Comparison of ENCODE assay signal across 1 cellular context in genomic region chr16:11235703-11235991, GRCh38.
TF ChIP-seq lines count a peak whose summit lies in the region.

No MANE protein-coding gene starts in this region.

TF ChIP-seq in HepG2, 621 proteins besides CTCF, POLR2A, EP300 and RAD21 (continued from another document and continues in another):
- TF ChIP-seq MAZ (IDR thresholded peaks at IDR 0.05; ENCODE audit: borderline replicate concordance, low read depth, low read length): no peak
- no peak for TF ChIP-seq MAZ (CRISPR knock-in tag; IDR thresholded peaks at IDR 0.05; ENCODE audit: low read depth)
- no peak for TF ChIP-seq ZNF296 (CRISPR knock-in tag; conservative IDR thresholded peaks at IDR 0.05)
- peak; percentile 40; the same call in 1 of the 2 replicates for TF ChIP-seq FOSL2 (CRISPR knock-in tag; IDR thresholded peaks at IDR 0.05)
- TF ChIP-seq EEA1 (CRISPR knock-in tag; IDR thresholded peaks at IDR 0.05; ENCODE audit: borderline replicate concordance): no peak
- TF ChIP-seq SOX5 (CRISPR knock-in tag; IDR thresholded peaks at IDR 0.05; ENCODE audit: borderline replicate concordance): peak; percentile 43; the same call in 1 of the 2 replicates
- TF ChIP-seq MTA3 (CRISPR knock-in tag; IDR thresholded peaks at IDR 0.05): no peak
- no peak for TF ChIP-seq SOX6 (IDR thresholded peaks at IDR 0.05)
- peak; percentile 34; the same call in 1 of the 2 replicates for TF ChIP-seq SOX6 (CRISPR knock-in tag; IDR thresholded peaks at IDR 0.05)
- no peak for TF ChIP-seq ARNT (IDR thresholded peaks at IDR 0.05)
- no peak for TF ChIP-seq SP4 (CRISPR knock-in tag; IDR thresholded peaks at IDR 0.05)
- TF ChIP-seq RARG (CRISPR knock-in tag; IDR thresholded peaks at IDR 0.05; ENCODE audit: low read depth): no peak
- TF ChIP-seq SMAD9 (CRISPR knock-in tag; IDR thresholded peaks at IDR 0.05): no peak
- TF ChIP-seq SMYD3 (CRISPR knock-in tag; IDR thresholded peaks at IDR 0.05): no peak
- TF ChIP-seq THAP8 (CRISPR knock-in tag; IDR thresholded peaks at IDR 0.05; ENCODE audit: borderline replicate concordance): no peak
- 0 out of 2 replicates have a peak, but pooled peaks have one; percentile 54 for TF ChIP-seq TGIF2 (CRISPR knock-in tag; IDR thresholded peaks at IDR 0.05)
- 0 out of 2 replicates have a peak, but pooled peaks have one; percentile 33 for TF ChIP-seq ZNF614 (CRISPR knock-in tag; IDR thresholded peaks at IDR 0.05; ENCODE audit: borderline replicate concordance)
- peak; percentile 84; the same call in 1 of the 2 replicates for TF ChIP-seq TFAP4 (IDR thresholded peaks at IDR 0.05; ENCODE audit: borderline replicate concordance, low read depth)
- TF ChIP-seq LRRFIP1 (CRISPR knock-in tag; conservative IDR thresholded peaks at IDR 0.05): no peak
- 0 out of 2 replicates have a peak, but pooled peaks have one; percentile 7 for TF ChIP-seq ZBTB33 (CRISPR knock-in tag; IDR thresholded peaks at IDR 0.05)
- TF ChIP-seq ZNF720 (CRISPR knock-in tag; IDR thresholded peaks at IDR 0.05): no peak
- no peak for TF ChIP-seq GTF2F1 (IDR thresholded peaks at IDR 0.05; ENCODE audit: low read length)
- no peak for TF ChIP-seq NONO (IDR thresholded peaks at IDR 0.05)
- no peak for TF ChIP-seq NONO (CRISPR knock-in tag; conservative IDR thresholded peaks at IDR 0.05)
- peak; percentile 21; the same call in 1 of the 2 replicates for TF ChIP-seq KDM3A (CRISPR knock-in tag; IDR thresholded peaks at IDR 0.05; ENCODE audit: low read depth)
- TF ChIP-seq STAG1 (CRISPR knock-in tag; IDR thresholded peaks at IDR 0.05): no peak
- TF ChIP-seq ZNF160 (CRISPR knock-in tag; IDR thresholded peaks at IDR 0.05): no peak
- TF ChIP-seq ZBTB3 (CRISPR knock-in tag; IDR thresholded peaks at IDR 0.05; ENCODE audit: borderline replicate concordance, low read depth): no peak
- TF ChIP-seq ZNF747 (CRISPR knock-in tag; IDR thresholded peaks at IDR 0.05; ENCODE audit: borderline replicate concordance): no peak
- TF ChIP-seq MNT (IDR thresholded peaks at IDR 0.05): 0 out of 2 replicates have a peak, but pooled peaks have one; percentile 15
- 0 out of 4 replicates have a peak, but pooled peaks of 1 of the 2 experiments have one; percentile 22 for TF ChIP-seq HMGXB4 (CRISPR knock-in tag; IDR thresholded peaks at IDR 0.05; ENCODE audit: borderline replicate concordance in 1 of 2, low read depth in 1 of 2)
- no peak for TF ChIP-seq TCF7 (IDR thresholded peaks at IDR 0.05; ENCODE audit: low read depth)
- TF ChIP-seq FOSL1 (CRISPR knock-in tag; IDR thresholded peaks at IDR 0.05; ENCODE audit: borderline replicate concordance): no peak
- TF ChIP-seq SIX1 (CRISPR knock-in tag; IDR thresholded peaks at IDR 0.05; ENCODE audit: borderline replicate concordance): no peak
- TF ChIP-seq HDAC2 (CRISPR knock-in tag; IDR thresholded peaks at IDR 0.05): 0 out of 2 replicates have a peak, but pooled peaks have one; percentile 33
- TF ChIP-seq ZNF205 (CRISPR knock-in tag; IDR thresholded peaks at IDR 0.05): 0 out of 2 replicates have a peak, but pooled peaks have one; percentile 32
- no peak for TF ChIP-seq XBP1 (CRISPR knock-in tag; IDR thresholded peaks at IDR 0.05)
- peak; percentile 53 for TF ChIP-seq ARID5B (CRISPR knock-in tag; IDR thresholded peaks at IDR 0.05)
- TF ChIP-seq TEAD3 (CRISPR knock-in tag; optimal IDR thresholded peaks at IDR 0.05; ENCODE audit: borderline replicate concordance): no peak
- TF ChIP-seq MIER2 (CRISPR knock-in tag; IDR thresholded peaks at IDR 0.05): no peak
- no peak for TF ChIP-seq ZNF326 (CRISPR knock-in tag; IDR thresholded peaks at IDR 0.05; ENCODE audit: borderline replicate concordance)
- no peak for TF ChIP-seq HNRNPK (IDR thresholded peaks at IDR 0.05; ENCODE audit: low read depth, low read length, poor library complexity, severe bottlenecking)
- peak; percentile 98 for TF ChIP-seq HNF1B (CRISPR knock-in tag; IDR thresholded peaks at IDR 0.05)
- 0 out of 2 replicates have a peak, but pooled peaks have one; percentile 12 for TF ChIP-seq GABPB1 (CRISPR knock-in tag; IDR thresholded peaks at IDR 0.05)
- peak; percentile 25; the same call in 1 of the 2 replicates for TF ChIP-seq ZGPAT (CRISPR knock-in tag; IDR thresholded peaks at IDR 0.05)
- peak; percentile 49; the same call in 1 of the 2 replicates for TF ChIP-seq HMG20A (CRISPR knock-in tag; IDR thresholded peaks at IDR 0.05; ENCODE audit: borderline replicate concordance)
- TF ChIP-seq ZNF253 (CRISPR knock-in tag; IDR thresholded peaks at IDR 0.05; ENCODE audit: borderline replicate concordance): 0 out of 2 replicates have a peak, but pooled peaks have one; percentile 5
- TF ChIP-seq ELF3 (CRISPR knock-in tag; IDR thresholded peaks at IDR 0.05): peak; percentile 49; the same call in 1 of the 2 replicates
- no peak for TF ChIP-seq ZBTB25 (CRISPR knock-in tag; IDR thresholded peaks at IDR 0.05)
